ENCODE assay signal across 1 cellular context in the genomic region with DNA sequence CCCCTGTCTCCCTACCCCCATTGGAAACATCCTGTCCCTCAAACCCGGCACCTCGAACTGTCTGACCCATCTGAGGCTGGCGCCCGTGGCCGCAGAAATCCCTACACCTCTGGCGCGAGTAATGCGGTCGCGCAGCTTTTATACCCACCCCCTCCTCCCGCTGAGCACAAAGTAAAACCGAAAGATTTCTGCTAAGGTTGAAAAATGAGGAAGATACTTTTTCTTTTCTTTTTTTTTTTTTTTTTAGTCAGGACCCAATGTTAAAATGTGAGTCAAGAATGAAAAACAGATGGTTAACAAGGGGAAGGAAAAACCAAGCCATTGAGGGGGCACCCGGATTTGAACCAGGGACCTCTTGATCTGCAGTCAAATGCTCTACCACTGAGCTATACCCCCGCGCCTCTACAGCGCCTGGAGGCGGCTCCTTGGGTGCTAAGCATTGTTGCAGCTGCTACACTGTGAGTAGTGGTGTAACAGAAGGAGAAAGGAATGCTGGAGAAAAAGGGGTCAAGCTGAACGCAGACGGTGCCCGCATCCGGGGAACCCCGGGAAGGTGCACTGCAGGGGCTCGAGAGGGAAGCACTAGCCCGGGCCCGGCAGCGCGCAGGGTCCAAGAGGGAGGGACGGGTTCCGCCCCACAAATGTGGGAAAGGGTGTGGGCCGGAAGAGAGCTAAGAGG.
TF ChIP-seq lines count a peak whose summit lies in the region.

No MANE protein-coding gene starts in this region.

TF ChIP-seq in K562, 482 proteins besides CTCF, POLR2A, EP300 and RAD21 (continues in another document):
- TF ChIP-seq LARP7 (IDR thresholded peaks at IDR 0.05), result no peak
- 0 out of 2 replicates have a peak, but pooled peaks have one; percentile 1 for TF ChIP-seq XRCC5 (IDR thresholded peaks at IDR 0.05; ENCODE audit: low read depth, low read length)
- TF ChIP-seq BCOR (IDR thresholded peaks at IDR 0.05), result peak; percentile 81; the same call in 1 of the 2 replicates
- TF ChIP-seq ZNF436 (CRISPR knock-in tag; IDR thresholded peaks at IDR 0.05), result no peak
- TF ChIP-seq, protein P1, sequence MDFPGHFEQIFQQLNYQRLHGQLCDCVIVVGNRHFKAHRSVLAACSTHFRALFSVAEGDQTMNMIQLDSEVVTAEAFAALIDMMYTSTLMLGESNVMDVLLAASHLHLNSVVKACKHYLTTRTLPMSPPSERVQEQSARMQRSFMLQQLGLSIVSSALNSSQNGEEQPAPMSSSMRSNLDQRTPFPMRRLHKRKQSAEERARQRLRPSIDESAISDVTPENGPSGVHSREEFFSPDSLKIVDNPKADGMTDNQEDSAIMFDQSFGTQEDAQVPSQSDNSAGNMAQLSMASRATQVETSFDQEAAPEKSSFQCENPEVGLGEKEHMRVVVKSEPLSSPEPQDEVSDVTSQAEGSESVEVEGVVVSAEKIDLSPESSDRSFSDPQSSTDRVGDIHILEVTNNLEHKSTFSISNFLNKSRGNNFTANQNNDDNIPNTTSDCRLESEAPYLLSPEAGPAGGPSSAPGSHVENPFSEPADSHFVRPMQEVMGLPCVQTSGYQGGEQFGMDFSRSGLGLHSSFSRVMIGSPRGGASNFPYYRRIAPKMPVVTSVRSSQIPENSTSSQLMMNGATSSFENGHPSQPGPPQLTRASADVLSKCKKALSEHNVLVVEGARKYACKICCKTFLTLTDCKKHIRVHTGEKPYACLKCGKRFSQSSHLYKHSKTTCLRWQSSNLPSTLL (IDR thresholded peaks at IDR 0.05), result peak; percentile 91
- TF ChIP-seq KDM5B (IDR thresholded peaks at IDR 0.05; ENCODE audit: insufficient replicate concordance, low read depth, low read length), result peak; percentile 15
- 0 out of 2 replicates have a peak, but pooled peaks have one; percentile 54 for TF ChIP-seq SMAD3 (CRISPR knock-in tag; conservative IDR thresholded peaks at IDR 0.05)
- 0 out of 2 replicates have a peak, but pooled peaks have one; percentile 54 for TF ChIP-seq KLF1 (tag; IDR thresholded peaks at IDR 0.05)
- TF ChIP-seq RFX5 (IDR thresholded peaks at IDR 0.05; ENCODE audit: low read depth, low read length), result peak; percentile 52; the same call in 1 of the 2 replicates
- TF ChIP-seq ZNF212 (CRISPR knock-in tag; IDR thresholded peaks at IDR 0.05), result no peak
- 0 out of 4 replicates have a peak, but pooled peaks of 1 of the 2 experiments have one; percentile 20 for TF ChIP-seq SRF (CRISPR knock-in tag; IDR thresholded peaks at IDR 0.05)
- 0 out of 2 replicates have a peak, but pooled peaks have one; percentile 47 for TF ChIP-seq ZHX1 (conservative IDR thresholded peaks at IDR 0.05; ENCODE audit: low read length)
- 0 out of 2 replicates have a peak, but pooled peaks have one; percentile 5 for TF ChIP-seq TCF3 (CRISPR knock-in tag; IDR thresholded peaks at IDR 0.05)
- no peak for TF ChIP-seq BRCA1 (IDR thresholded peaks at IDR 0.05)
- TF ChIP-seq BRCA1 (CRISPR knock-in tag; IDR thresholded peaks at IDR 0.05), result no peak
- 0 out of 2 replicates have a peak, but pooled peaks have one; percentile 9 for TF ChIP-seq ZC3H11A (IDR thresholded peaks at IDR 0.05; ENCODE audit: low read depth, low read length)
- TF ChIP-seq CEBPB (tag; IDR thresholded peaks at IDR 0.05), result peak; percentile 37; the same call in 1 of the 2 replicates
- TF ChIP-seq EGR1 (conservative IDR thresholded peaks at IDR 0.05), result 0 out of 2 replicates have a peak, but pooled peaks have one; percentile 19
- no peak for TF ChIP-seq CBX2 (IDR thresholded peaks at IDR 0.05; ENCODE audit: insufficient read depth, low read length, poor library complexity, severe bottlenecking)
- no peak for TF ChIP-seq NCOA4 (IDR thresholded peaks at IDR 0.05; ENCODE audit: partially characterized antibody)
- TF ChIP-seq, protein P2, sequence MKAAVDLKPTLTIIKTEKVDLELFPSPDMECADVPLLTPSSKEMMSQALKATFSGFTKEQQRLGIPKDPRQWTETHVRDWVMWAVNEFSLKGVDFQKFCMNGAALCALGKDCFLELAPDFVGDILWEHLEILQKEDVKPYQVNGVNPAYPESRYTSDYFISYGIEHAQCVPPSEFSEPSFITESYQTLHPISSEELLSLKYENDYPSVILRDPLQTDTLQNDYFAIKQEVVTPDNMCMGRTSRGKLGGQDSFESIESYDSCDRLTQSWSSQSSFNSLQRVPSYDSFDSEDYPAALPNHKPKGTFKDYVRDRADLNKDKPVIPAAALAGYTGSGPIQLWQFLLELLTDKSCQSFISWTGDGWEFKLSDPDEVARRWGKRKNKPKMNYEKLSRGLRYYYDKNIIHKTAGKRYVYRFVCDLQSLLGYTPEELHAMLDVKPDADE (conservative IDR thresholded peaks at IDR 0.05; ENCODE audit: control insufficient read depth, low read depth, low read length), result peak; percentile 87
- peak; percentile 12; the same call in 1 of the 2 replicates for TF ChIP-seq MTA2 (IDR thresholded peaks at IDR 0.05; ENCODE audit: low read depth)
- 0 out of 2 replicates have a peak, but pooled peaks have one; percentile 12 for TF ChIP-seq ZKSCAN1 (IDR thresholded peaks at IDR 0.05; ENCODE audit: low read depth, low read length)
- TF ChIP-seq CTBP1 (IDR thresholded peaks at IDR 0.05; ENCODE audit: borderline replicate concordance), result peak; percentile 28; the same call in 1 of the 2 replicates
- TF ChIP-seq ARNT (IDR thresholded peaks at IDR 0.05), result peak; percentile 63 to 88; a peak in 3 of 4 replicates
- 0 out of 4 replicates have a peak, but pooled peaks of 1 of the 2 experiments have one; percentile 29 for TF ChIP-seq UBTF (IDR thresholded peaks at IDR 0.05; ENCODE audit: borderline replicate concordance in 1 of 2, low read depth in 2 of 2, low read length in 2 of 2)
- TF ChIP-seq MNT (conservative IDR thresholded peaks at IDR 0.05), result peak in 1 of 2 experiments; percentile 7; a peak in 1 of 4 replicates
- TF ChIP-seq, protein P3, sequence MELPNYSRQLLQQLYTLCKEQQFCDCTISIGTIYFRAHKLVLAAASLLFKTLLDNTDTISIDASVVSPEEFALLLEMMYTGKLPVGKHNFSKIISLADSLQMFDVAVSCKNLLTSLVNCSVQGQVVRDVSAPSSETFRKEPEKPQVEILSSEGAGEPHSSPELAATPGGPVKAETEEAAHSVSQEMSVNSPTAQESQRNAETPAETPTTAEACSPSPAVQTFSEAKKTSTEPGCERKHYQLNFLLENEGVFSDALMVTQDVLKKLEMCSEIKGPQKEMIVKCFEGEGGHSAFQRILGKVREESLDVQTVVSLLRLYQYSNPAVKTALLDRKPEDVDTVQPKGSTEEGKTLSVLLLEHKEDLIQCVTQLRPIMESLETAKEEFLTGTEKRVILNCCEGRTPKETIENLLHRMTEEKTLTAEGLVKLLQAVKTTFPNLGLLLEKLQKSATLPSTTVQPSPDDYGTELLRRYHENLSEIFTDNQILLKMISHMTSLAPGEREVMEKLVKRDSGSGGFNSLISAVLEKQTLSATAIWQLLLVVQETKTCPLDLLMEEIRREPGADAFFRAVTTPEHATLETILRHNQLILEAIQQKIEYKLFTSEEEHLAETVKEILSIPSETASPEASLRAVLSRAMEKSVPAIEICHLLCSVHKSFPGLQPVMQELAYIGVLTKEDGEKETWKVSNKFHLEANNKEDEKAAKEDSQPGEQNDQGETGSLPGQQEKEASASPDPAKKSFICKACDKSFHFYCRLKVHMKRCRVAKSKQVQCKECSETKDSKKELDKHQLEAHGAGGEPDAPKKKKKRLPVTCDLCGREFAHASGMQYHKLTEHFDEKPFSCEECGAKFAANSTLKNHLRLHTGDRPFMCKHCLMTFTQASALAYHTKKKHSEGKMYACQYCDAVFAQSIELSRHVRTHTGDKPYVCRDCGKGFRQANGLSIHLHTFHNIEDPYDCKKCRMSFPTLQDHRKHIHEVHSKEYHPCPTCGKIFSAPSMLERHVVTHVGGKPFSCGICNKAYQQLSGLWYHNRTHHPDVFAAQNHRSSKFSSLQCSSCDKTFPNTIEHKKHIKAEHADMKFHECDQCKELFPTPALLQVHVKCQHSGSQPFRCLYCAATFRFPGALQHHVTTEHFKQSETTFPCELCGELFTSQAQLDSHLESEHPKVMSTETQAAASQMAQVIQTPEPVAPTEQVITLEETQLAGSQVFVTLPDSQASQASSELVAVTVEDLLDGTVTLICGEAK (IDR thresholded peaks at IDR 0.05), result peak; percentile 87
- TF ChIP-seq, protein P3 (CRISPR knock-in tag; IDR thresholded peaks at IDR 0.05), result no peak
- peak; percentile 98 for TF ChIP-seq ADNP (tag; IDR thresholded peaks at IDR 0.05)
- TF ChIP-seq, protein P4, sequence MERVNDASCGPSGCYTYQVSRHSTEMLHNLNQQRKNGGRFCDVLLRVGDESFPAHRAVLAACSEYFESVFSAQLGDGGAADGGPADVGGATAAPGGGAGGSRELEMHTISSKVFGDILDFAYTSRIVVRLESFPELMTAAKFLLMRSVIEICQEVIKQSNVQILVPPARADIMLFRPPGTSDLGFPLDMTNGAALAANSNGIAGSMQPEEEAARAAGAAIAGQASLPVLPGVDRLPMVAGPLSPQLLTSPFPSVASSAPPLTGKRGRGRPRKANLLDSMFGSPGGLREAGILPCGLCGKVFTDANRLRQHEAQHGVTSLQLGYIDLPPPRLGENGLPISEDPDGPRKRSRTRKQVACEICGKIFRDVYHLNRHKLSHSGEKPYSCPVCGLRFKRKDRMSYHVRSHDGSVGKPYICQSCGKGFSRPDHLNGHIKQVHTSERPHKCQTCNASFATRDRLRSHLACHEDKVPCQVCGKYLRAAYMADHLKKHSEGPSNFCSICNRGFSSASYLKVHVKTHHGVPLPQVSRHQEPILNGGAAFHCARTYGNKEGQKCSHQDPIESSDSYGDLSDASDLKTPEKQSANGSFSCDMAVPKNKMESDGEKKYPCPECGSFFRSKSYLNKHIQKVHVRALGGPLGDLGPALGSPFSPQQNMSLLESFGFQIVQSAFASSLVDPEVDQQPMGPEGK (CRISPR knock-in tag; IDR thresholded peaks at IDR 0.05; ENCODE audit: borderline replicate concordance), result no peak
- TF ChIP-seq ZBTB17 (CRISPR knock-in tag; IDR thresholded peaks at IDR 0.05), result no peak
- TF ChIP-seq TAF7 (tag; IDR thresholded peaks at IDR 0.05), result 0 out of 2 replicates have a peak, but pooled peaks have one; percentile 16
